1 cellular context compared by ENCODE assay signal in genomic region chr19:9645466-9645865, GRCh38.
TF ChIP-seq lines count a peak whose summit lies in the region.

No MANE protein-coding gene starts in this region.

TF ChIP-seq in neural cell, 6 proteins besides CTCF, POLR2A, EP300 and RAD21 (continued from another document):
- TF ChIP-seq EZH2 (IDR thresholded peaks at IDR 0.05; ENCODE audit: borderline replicate concordance, insufficient read depth, low read length, poor library complexity, severe bottlenecking) (no peak), SMC3 (conservative IDR thresholded peaks at IDR 0.05; ENCODE audit: poor library complexity) (peak; percentile 35), POLR2AphosphoS5 (IDR thresholded peaks at IDR 0.05) (no peak), MXI1 (conservative IDR thresholded peaks at IDR 0.05; ENCODE audit: poor library complexity, severe bottlenecking) (no peak)
